Comparison of ENCODE assay signal across 8 cellular contexts in the genomic region with DNA sequence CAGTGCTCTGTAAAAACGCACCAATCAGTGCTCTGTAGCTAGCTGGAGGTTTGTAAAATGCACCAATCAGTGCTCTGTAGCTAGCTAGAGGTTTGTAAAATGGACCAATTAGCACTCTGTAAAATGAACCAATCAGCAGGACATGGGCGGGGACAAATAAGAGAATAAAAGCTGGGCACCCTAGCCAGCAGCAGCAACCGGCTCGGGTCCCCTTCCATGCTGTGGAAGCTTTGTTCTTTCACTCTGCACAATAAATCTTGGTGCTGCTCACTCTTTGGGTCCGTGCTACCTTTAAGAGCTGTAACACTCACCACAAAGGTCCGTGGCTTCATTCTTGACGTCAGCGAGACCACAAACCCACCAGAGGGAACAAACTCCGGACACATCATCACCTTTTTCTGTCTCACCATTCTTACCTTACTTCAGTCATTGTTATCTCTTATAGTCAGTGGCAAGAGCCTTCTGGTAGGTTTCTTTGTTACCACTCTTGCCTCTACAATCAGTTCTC. TPM values are rescaled to one million over a fixed set of nuclear protein-coding genes. Genes with fewer than 3 reads are reported as not detected.
DNase-seq lines count a peak whose midpoint lies in the region; ATAC-seq and TF ChIP-seq lines count a peak whose summit lies in the region.
"Not testable (repeated sequence)": the region's sequence is repeated elsewhere in the genome, so short reads cannot be mapped to it uniquely, and the experiment has no call there.

No MANE protein-coding gene starts in this region.

- H3K4me3 Mint-ChIP-seq in IgD-negative memory B cell: peak overlapping the region in 2 of 4 donors; percentile 2 to 39
- peak overlapping the region; percentile 72 for H3K4me3 Mint-ChIP-seq in activated CD8-positive, alpha-beta memory T cell treated with anti-CD3 and anti-CD28 coated beads, Interleukin-2, amount 10 ng/mL, durations not matched to agents 7 days and 5 days

- TF ChIP-seq CTCF in transverse colon (IDR thresholded peaks at IDR 0.05): not testable (repeated sequence)

- H3K9ac ChIP-seq in trophoblast cell (ENCODE audit: low read length): not testable (repeated sequence)

- not testable (repeated sequence) for TF ChIP-seq POLR2A in transverse colon (IDR thresholded peaks at IDR 0.05)

- H2BK120ac ChIP-seq in trophoblast cell (ENCODE audit: insufficient read depth, low read length, poor library complexity): peak overlapping the region; percentile 7

- CTCF ChIA-PET in activated CD8-positive, alpha-beta memory T cell treated with anti-CD3 and anti-CD28 coated beads, Interleukin-2, amount 10 ng/mL, durations not matched to agents 7 days and 5 days (lab: Charles Lee): interaction anchor here (1.0 to 1.7 kb wide), 5 partner anchors 14 to 88 kb away, joined by 3 to 6 read pairs (median 4); a partner anchor contains a TSS

- not testable (repeated sequence) for H3K9me3 Mint-ChIP-seq in IgD-negative memory B cell; activated CD8-positive, alpha-beta memory T cell treated with anti-CD3 and anti-CD28 coated beads, Interleukin-2, amount 10 ng/mL, durations not matched to agents 7 days and 5 days (ENCODE audit: low read depth)

- TF ChIP-seq EP300 in transverse colon (IDR thresholded peaks at IDR 0.05; ENCODE audit: low read depth): not testable (repeated sequence)

- not testable (repeated sequence) for H2AK5ac ChIP-seq in trophoblast cell (ENCODE audit: low read length)

- not testable (repeated sequence) for H3K36me3 ChIP-seq in effector memory CD4-positive, alpha-beta T cell (ENCODE audit: control insufficient read depth, insufficient read depth, low read length); trophoblast cell (ENCODE audit: control insufficient read depth in 1 of 2, insufficient read depth in 2 of 2, low read length in 2 of 2)
- H3K36me3 ChIP-seq in transverse colon: peaks cover 0 to 10% (median 0%) of the 10 kb centered on the region in 4 donors

- peak overlapping the region; percentile 51 for H3K4ac ChIP-seq in trophoblast cell (ENCODE audit: low read depth, low read length)

- H3K36me3 Mint-ChIP-seq in IgD-negative memory B cell: peaks cover 14% of the 10 kb centered on the region
- H3K36me3 Mint-ChIP-seq in activated CD8-positive, alpha-beta memory T cell treated with anti-CD3 and anti-CD28 coated beads, Interleukin-2, amount 10 ng/mL, durations not matched to agents 7 days and 5 days: peaks cover 70% of the 10 kb centered on the region

- intact Hi-C loops in transverse colon (cut with DNase I; ENCODE audit: low total_unique reads): not testable (repeated sequence)

- H3K27ac ChIP-seq in effector memory CD4-positive, alpha-beta T cell (ENCODE audit: insufficient read depth, low read length, poor library complexity, severe bottlenecking): peak overlapping the region; percentile 58
- peak overlapping the region; percentile 87 for H3K27ac ChIP-seq in trophoblast cell (ENCODE audit: low read depth, low read length)
- not testable (repeated sequence) for H3K27ac ChIP-seq in transverse colon

- H3K18ac ChIP-seq in trophoblast cell (ENCODE audit: low read length): not testable (repeated sequence)

- H3K4me1 ChIP-seq in effector memory CD4-positive, alpha-beta T cell (ENCODE audit: control insufficient read depth, insufficient read depth, low read length, poor library complexity, severe bottlenecking): peaks cover 18% of the 10 kb centered on the region
- not testable (repeated sequence) for H3K4me1 ChIP-seq in trophoblast cell (ENCODE audit: control insufficient read depth in 1 of 2, insufficient read depth in 2 of 2, low read length in 2 of 2)
- peaks cover 10 to 30% (median 20%) of the 10 kb centered on the region in 4 donors for H3K4me1 ChIP-seq in transverse colon

- H4K8ac ChIP-seq in trophoblast cell (ENCODE audit: low read depth, low read length): not testable (repeated sequence)

- not testable (repeated sequence) for H3K79me2 ChIP-seq in trophoblast cell (ENCODE audit: control insufficient read depth, insufficient read depth, low read length, poor library complexity)

- H2BK12ac ChIP-seq in trophoblast cell (ENCODE audit: low read length): not testable (repeated sequence)

- H3K4me2 ChIP-seq in trophoblast cell (ENCODE audit: low read length): not testable (repeated sequence)

- peaks cover 19% of the 10 kb centered on the region for H3K79me1 ChIP-seq in trophoblast cell (ENCODE audit: low read length)

- H3K27ac Mint-ChIP-seq in IgD-negative memory B cell: peak overlapping the region in 2 of 3 donors; percentile 54 to 84
- H3K27ac Mint-ChIP-seq in activated CD8-positive, alpha-beta memory T cell treated with anti-CD3 and anti-CD28 coated beads, Interleukin-2, amount 10 ng/mL, durations not matched to agents 7 days and 5 days: peak overlapping the region; percentile 95

- not testable (repeated sequence) for H3K27me3 ChIP-seq in effector memory CD4-positive, alpha-beta T cell (replicated peaks; ENCODE audit: control insufficient read depth, insufficient read depth, low read length, poor library complexity, severe bottlenecking); trophoblast cell (ENCODE audit: insufficient read depth, low read length); transverse colon

- peak in 3 of 4 experiments; percentile 16 to 42 (median 28) for DNase-seq in activated CD4-positive, CD25-positive, alpha-beta regulatory T cell (lab: John Stamatoyannopoulos, UW)
- peak; percentile 89 for DNase-seq in activated CD8-positive, alpha-beta memory T cell treated with anti-CD3 and anti-CD28 coated beads, Interleukin-2, amount 10 ng/mL, durations not matched to agents 7 days and 5 days
- DNase-seq in activated gamma-delta T cell treated with anti-CD3 and anti-CD28 coated beads, Interleukin-2, amount 50 U/mL, for 16 hours (ENCODE audit: low read depth): peak; percentile 20
- DNase-seq in effector memory CD4-positive, alpha-beta T cell: peak; percentile 38 to 54 (median 47)
- not testable (repeated sequence) for DNase-seq in trophoblast cell
- DNase-seq in stimulated activated CD8-positive, alpha-beta memory T cell treated with anti-CD3 and anti-CD28 coated beads, Interleukin-2, amount 100 ng/mL, for 1 hour (ENCODE audit: low read depth in 2 of 2): peak; percentile 22 to 24
- peak; percentile 26 for DNase-seq in transverse colon

- not testable (repeated sequence) for H4K91ac ChIP-seq in trophoblast cell (ENCODE audit: low read depth, low read length)

- no CpG with 5 or more reads among the region's 9 CpGs for WGBS in trophoblast cell (ENCODE audit: extremely low coverage, insufficient coverage, insufficient read length)
- 70 to 83% methylated on average over 7 to 9 of the region's 9 CpGs for WGBS in transverse colon (ENCODE audit: low coverage in 1 of 2), 2 donors

- peaks cover 29 to 52% (median 39%) of the 10 kb centered on the region in 3 donors for H3K4me1 Mint-ChIP-seq in IgD-negative memory B cell
- H3K4me1 Mint-ChIP-seq in activated CD8-positive, alpha-beta memory T cell treated with anti-CD3 and anti-CD28 coated beads, Interleukin-2, amount 10 ng/mL, durations not matched to agents 7 days and 5 days: peaks cover 66% of the 10 kb centered on the region

- peak; percentile 20 for ATAC-seq in activated CD8-positive, alpha-beta memory T cell treated with anti-CD3 and anti-CD28 coated beads, Interleukin-2, amount 10 ng/mL, durations not matched to agents 7 days and 5 days

- H4K12ac ChIP-seq in trophoblast cell (ENCODE audit: low read depth, low read length): not testable (repeated sequence)

- not testable (repeated sequence) for H3K27me3 Mint-ChIP-seq in IgD-negative memory B cell; activated CD8-positive, alpha-beta memory T cell treated with anti-CD3 and anti-CD28 coated beads, Interleukin-2, amount 10 ng/mL, durations not matched to agents 7 days and 5 days

- not testable (repeated sequence) for H3K14ac ChIP-seq in trophoblast cell (ENCODE audit: low read length)

- H3K9me3 ChIP-seq in effector memory CD4-positive, alpha-beta T cell (ENCODE audit: control insufficient read depth, low read length); trophoblast cell (ENCODE audit: insufficient read depth, low read depth, low read length); transverse colon: not testable (repeated sequence)

- not testable (repeated sequence) for H2AFZ ChIP-seq in trophoblast cell (ENCODE audit: insufficient read depth, low read length, poor library complexity)

- H2BK5ac ChIP-seq in trophoblast cell (ENCODE audit: low read depth, low read length, poor library complexity): peak overlapping the region; percentile 59

- H3K4me3 ChIP-seq in effector memory CD4-positive, alpha-beta T cell (ENCODE audit: insufficient read depth, low read depth, low read length, poor library complexity, severe bottlenecking): peak overlapping the region; percentile 1
- not testable (repeated sequence) for H3K4me3 ChIP-seq in trophoblast cell (ENCODE audit: low read depth, low read length); transverse colon

- not testable (repeated sequence) for H3K23ac ChIP-seq in trophoblast cell (ENCODE audit: low read length)

- in situ Hi-C loops in transverse colon (cut with MboI; ENCODE audit: low pct_ligation_motif_present in 1 of 4, low pct_unique_long_range_greater_than_20kb in 1 of 4, low sequenced_read_pairs in 3 of 4): loop anchor here in 1 of 4 donors (25.0 kb wide), 2 partner anchors 464 to 836 kb away; a partner anchor contains a TSS

RNA-seq across cellular contexts. Expression of a gene that starts 4.3 kb away (rescaled TPM):
- 6.5 TPM for polyA plus RNA-seq in IgD-negative memory B cell
- 10 to 100 TPM; 27.4 to 47.2 TPM for total RNA-seq in activated CD8-positive, alpha-beta memory T cell treated with anti-CD3 and anti-CD28 coated beads, Interleukin-2, amount 10 ng/mL, durations not matched to agents 7 days and 5 days
- 27.8 and 28.9 TPM in 2 replicates for polyA plus RNA-seq in trophoblast cell (2013)
- 10 to 100 TPM in 2 of 4 donors, 1 to 10 TPM in 2; 1.9 to 18.4 (median 9.3) TPM for total RNA-seq in transverse colon

RNA-seq across cellular contexts. Expression of a gene that starts 31.1 kb away (rescaled TPM):
- polyA plus RNA-seq in IgD-negative memory B cell: not detected
- total RNA-seq in activated CD8-positive, alpha-beta memory T cell treated with anti-CD3 and anti-CD28 coated beads, Interleukin-2, amount 10 ng/mL, durations not matched to agents 7 days and 5 days: 1 to 10 TPM in 1 of 2 experiments, under 1 TPM in 1; 0.93 to 6.6 TPM
- 21.9 and 27.2 TPM in 2 replicates for polyA plus RNA-seq in trophoblast cell (2013)
- 10 to 100 TPM in 2 of 4 donors, 1 to 10 TPM in 1, not detected in 1; 6.7 to 52.3 (median 16.5) TPM for total RNA-seq in transverse colon
